ENCODE assay signal across 1 cellular context in the genomic region with DNA sequence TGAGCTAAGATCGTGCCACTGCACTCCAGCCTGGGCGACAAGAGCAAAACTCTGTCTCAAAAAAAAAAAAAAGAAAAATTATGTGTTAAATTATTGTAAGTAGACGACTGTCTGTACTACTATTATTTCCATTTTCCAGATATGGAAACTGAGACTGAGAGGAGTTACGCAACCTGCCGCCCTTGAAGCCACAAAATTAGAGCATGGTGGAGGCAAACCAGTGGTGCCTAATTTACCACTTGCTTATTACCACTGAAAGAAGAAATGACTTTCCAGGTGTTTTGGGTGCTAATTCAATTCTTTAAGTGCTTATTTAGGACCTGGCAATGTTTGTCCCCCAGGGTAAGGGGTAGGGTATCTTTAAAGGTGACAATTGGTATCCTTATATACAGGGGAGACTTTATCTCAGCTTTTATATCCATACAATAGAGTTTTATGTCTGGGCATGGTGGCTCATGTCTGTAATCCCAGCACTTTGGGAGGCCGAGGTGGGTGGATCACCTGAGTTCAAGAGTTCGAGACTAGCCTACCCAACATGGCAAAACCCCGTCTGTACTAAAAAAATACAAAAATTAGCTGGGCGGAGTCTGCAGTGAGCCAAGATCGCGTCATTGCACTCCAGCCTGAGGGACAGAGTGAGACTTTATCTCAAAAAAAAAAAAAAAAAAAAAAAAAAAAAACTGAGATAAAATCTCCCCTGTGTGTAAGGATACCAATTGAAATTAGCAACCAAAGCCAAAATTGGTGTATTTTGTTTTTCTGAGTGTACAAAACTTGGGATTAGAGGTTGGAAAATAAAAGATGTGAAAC.
TF ChIP-seq lines count a peak whose summit lies in the region.

No MANE protein-coding gene starts in this region.

TF ChIP-seq in H1, 55 proteins besides CTCF, POLR2A, EP300 and RAD21:
- TF ChIP-seq SRF (IDR thresholded peaks at IDR 0.05; ENCODE audit: low read depth, low read length) = no peak
- TF ChIP-seq CEBPB (IDR thresholded peaks at IDR 0.05; ENCODE audit: low read depth, low read length) = 0 out of 2 replicates have a peak, but pooled peaks have one; percentile 34
TF ChIP-seq in H1: peak in this region for 1.
